Comparison of ENCODE assay signal across 15 cellular contexts in genomic region chr4:105896984-105897760, GRCh38. TPM values are rescaled to one million over a fixed set of nuclear protein-coding genes. Genes with fewer than 3 reads are reported as not detected.
A peak's percentile ranks its signal among the peaks of the same experiment; 100 is the strongest.
DNase-seq lines count a peak whose midpoint lies in the region; ATAC-seq, FAIRE-seq and TF ChIP-seq lines count a peak whose summit lies in the region.
"Had no signal": no experiment of that assay in that cellular context is flagged by ENCODE, and none has a peak within 500 bp of the region (broad histone marks: within the 10 kb centered on the region; RNA-seq: fewer than 3 reads in every experiment).

No MANE protein-coding gene starts in this region.

- no peaks in the 10 kb centered on the region for H4K20me1 ChIP-seq in MM.1S (ENCODE audit: insufficient read depth, low read length)
- no peaks in the 10 kb centered on the region for H4K20me1 ChIP-seq in endothelial cell of umbilical vein (replicated peaks; ENCODE audit: control insufficient read depth, extremely low read depth, insufficient read depth, low read length)

- peak; percentile 57 for FAIRE-seq in GM12892 (lab: Jason Lieb, UNC)
- FAIRE-seq in endothelial cell of umbilical vein (lab: Jason Lieb, UNC): peak; percentile 12

- DNase-seq in GM12892 (ENCODE audit: insufficient read length) (no peak), MM.1S (peak; percentile 72), endothelial cell of umbilical vein (ENCODE audit: low read depth, low spot score) (no peak), progenitor cell of endocrine pancreas (ENCODE audit: low spot score, unreplicated experiment) (no peak), DMS79 (lab: John Stamatoyannopoulos, UW) (no peak), heart right ventricle (no peak)
- DNase-seq in activated T-cell treated with anti-CD3 and anti-CD28 coated beads, Interleukin-2, amount 50 U/mL, for 48 hours: no peak
- no peak for DNase-seq in stimulated activated CD4-positive, alpha-beta T cell treated with anti-CD3 and anti-CD28 coated beads, Interleukin-2, amount 100 ng/mL, for 24 hours
- DNase-seq: activated B cell treated with CpG ODN at 0.5 μM for 24 hours; C1 segment of cervical spinal cord; GF-D8; NCI-H524 treated with DMSO at 0.1 percent for 48 hours; stimulated activated naive CD4-positive, alpha-beta T cell had no signal

- H3K9me1 ChIP-seq in endothelial cell of umbilical vein (replicated peaks; ENCODE audit: control insufficient read depth, extremely low read depth, insufficient read depth, low read length): no peaks in the 10 kb centered on the region

- H3K9me3 ChIP-seq in MM.1S (replicated peaks; ENCODE audit: insufficient read depth, low read length) (no peaks in the 10 kb centered on the region), endothelial cell of umbilical vein (replicated peaks; ENCODE audit: control insufficient read depth, insufficient read depth, low read length) (no peaks in the 10 kb centered on the region), heart right ventricle (no peaks in the 10 kb centered on the region)

- peak overlapping the region; percentile 82 for H3K4me3 ChIP-seq in MM.1S (ENCODE audit: low read length)
- H3K4me3 ChIP-seq in endothelial cell of umbilical vein (replicated peaks in 1 of 3; ENCODE audit: insufficient read depth in 1 of 3, low read depth in 1 of 3, low read length in 3 of 3): no peak overlapping the region
- peak overlapping the region in 2 of 10 donors; percentile 58 to 60 for H3K4me3 ChIP-seq in heart right ventricle

- H3K9me3 Mint-ChIP-seq in progenitor cell of endocrine pancreas (ENCODE audit: low read depth): no peaks in the 10 kb centered on the region
- H3K9me3 Mint-ChIP-seq: activated B cell treated with CpG ODN at 0.5 μM for 24 hours had no signal

- H3K36me3 ChIP-seq in MM.1S (replicated peaks; ENCODE audit: insufficient read depth, low read length) (no peaks in the 10 kb centered on the region), endothelial cell of umbilical vein (ENCODE audit: control insufficient read depth in 2 of 2, extremely low read depth in 1 of 2, insufficient read depth in 2 of 2, low read length in 2 of 2) (no peaks in the 10 kb centered on the region), heart right ventricle (no peaks in the 10 kb centered on the region)

- no peaks in the 10 kb centered on the region for H3K36me3 Mint-ChIP-seq in progenitor cell of endocrine pancreas (ENCODE audit: insufficient read depth)

- H3K27ac Mint-ChIP-seq in progenitor cell of endocrine pancreas: no peak overlapping the region
- H3K27ac Mint-ChIP-seq: activated B cell treated with CpG ODN at 0.5 μM for 24 hours had no signal

- H3K27ac ChIP-seq in MM.1S (ENCODE audit: low read length) (peak overlapping the region; percentile 65; the same call in 1 of the 2 replicates), endothelial cell of umbilical vein (ENCODE audit: insufficient read depth, low read depth, low read length) (no peak overlapping the region), heart right ventricle (no peak overlapping the region)
- H3K27ac ChIP-seq: parathyroid adenoma had no signal

- POLR2A ChIA-PET in endothelial cell of umbilical vein (lab: Charles Lee): no interaction called here

- dilution Hi-C loops in endothelial cell of umbilical vein (cut with MboI; ENCODE audit: extremely low pct_ligation_motif_present, low sequenced_read_pairs): no loop called here

- BruUV-seq in endothelial cell of umbilical vein (replicated peaks; lab: Mats Ljungman, UMichigan): no TSS peak

- TF ChIP-seq POLR2A in GM12892 (IDR thresholded peaks at IDR 0.05; ENCODE audit: low read depth, low read length) (no peak), endothelial cell of umbilical vein (IDR thresholded peaks at IDR 0.05; ENCODE audit: low read depth, low read length) (no peak)

- peak overlapping the region; percentile 77; the same call in 1 of the 2 replicates for H3K9ac ChIP-seq in MM.1S (ENCODE audit: low read length)
- no peak overlapping the region for H3K9ac ChIP-seq in endothelial cell of umbilical vein (replicated peaks; ENCODE audit: extremely low read depth, insufficient read depth, low read length)
- H3K9ac ChIP-seq: parathyroid adenoma had no signal

- H3K4me2 ChIP-seq in MM.1S (ENCODE audit: low read depth, low read length) (peak overlapping the region; percentile 78), endothelial cell of umbilical vein (ENCODE audit: insufficient read depth, low read length) (no peak overlapping the region)

- H3F3A ChIP-seq in MM.1S (ENCODE audit: insufficient read depth, low read length): peaks cover 17% of the 10 kb centered on the region

- TF ChIP-seq CTCF in MM.1S (IDR thresholded peaks at IDR 0.05; ENCODE audit: low read length): peak; percentile 5; the same call in 1 of the 2 replicates
- TF ChIP-seq CTCF in endothelial cell of umbilical vein (IDR thresholded peaks at IDR 0.05; ENCODE audit: extremely low read depth in 1 of 2, insufficient read depth in 1 of 2, low read depth in 1 of 2, low read length in 2 of 2): no peak
- TF ChIP-seq CTCF in progenitor cell of endocrine pancreas (IDR thresholded peaks at IDR 0.05; ENCODE audit: unreplicated experiment): no peak
- no peak for TF ChIP-seq CTCF in heart right ventricle (IDR thresholded peaks at IDR 0.05)

- H3K27me3 Mint-ChIP-seq in progenitor cell of endocrine pancreas: peaks cover 66% of the 10 kb centered on the region

- H2AFZ ChIP-seq in MM.1S (ENCODE audit: low read length) (peak overlapping the region; percentile 92), endothelial cell of umbilical vein (ENCODE audit: low read depth, low read length) (no peak overlapping the region)

- H3K79me2 ChIP-seq in MM.1S (ENCODE audit: low read length): peaks cover 34% of the 10 kb centered on the region
- no peaks in the 10 kb centered on the region for H3K79me2 ChIP-seq in endothelial cell of umbilical vein (ENCODE audit: control insufficient read depth, insufficient read depth, low read length)
- H3K79me2 ChIP-seq: parathyroid adenoma had no signal

- H3K4me3 Mint-ChIP-seq in progenitor cell of endocrine pancreas (ENCODE audit: low read depth): peak overlapping the region; percentile 78

- H3K4me1 Mint-ChIP-seq in progenitor cell of endocrine pancreas (ENCODE audit: low read depth): peaks cover 26% of the 10 kb centered on the region

- 35% methylated on average over 3 of the region's 3 CpGs for WGBS in heart right ventricle, 2 donors

- CTCF ChIA-PET in endothelial cell of umbilical vein (lab: Charles Lee): interaction anchor here (2.3 kb wide), 1 partner anchor 9 kb away, joined by 6 read pairs; no protein-coding TSS in a partner anchor

- ATAC-seq in heart right ventricle: no peak

- intact Hi-C loops in endothelial cell of umbilical vein (cut with micrococcal nuclease) (no loop called here), heart right ventricle (cut with DNase I) (no loop called here)

- H3K27me3 ChIP-seq in MM.1S (replicated peaks; ENCODE audit: insufficient read depth, low read length) (no peaks in the 10 kb centered on the region), endothelial cell of umbilical vein (ENCODE audit: control insufficient read depth in 2 of 2, insufficient read depth in 2 of 2, low read length in 2 of 2) (peaks cover 56 to 92% of the 10 kb centered on the region in 2 experiments), heart right ventricle (peaks cover 0 to 78% (median 24%) of the 10 kb centered on the region in 7 donors)

- H3K4me1 ChIP-seq in MM.1S (ENCODE audit: low read length) (peaks cover 19% of the 10 kb centered on the region), endothelial cell of umbilical vein (ENCODE audit: control insufficient read depth, extremely low read depth, insufficient read depth, low read length) (peaks cover 8% of the 10 kb centered on the region), heart right ventricle (peaks cover 0 to 21% (median 8%) of the 10 kb centered on the region in 9 donors)
- H3K4me1 ChIP-seq: parathyroid adenoma had no signal

- H3K9me2 ChIP-seq in MM.1S (replicated peaks; ENCODE audit: insufficient read depth, low read length): no peaks in the 10 kb centered on the region

TF ChIP-seq in endothelial cell of umbilical vein, 7 proteins besides CTCF, POLR2A, EP300 and RAD21:
- TF ChIP-seq GATA2 (IDR thresholded peaks at IDR 0.05; ENCODE audit: insufficient read depth, insufficient read length, low read depth, low read length): no peak
- TF ChIP-seq FOS (IDR thresholded peaks at IDR 0.05; ENCODE audit: borderline replicate concordance, insufficient read depth, low read length): no peak
- TF ChIP-seq JUN (IDR thresholded peaks at IDR 0.05; ENCODE audit: borderline replicate concordance, insufficient read depth, insufficient read length, low read depth): no peak
- no peak for TF ChIP-seq EZH2 (IDR thresholded peaks at IDR 0.05; ENCODE audit: borderline replicate concordance, low read depth, low read length, severe bottlenecking)
- TF ChIP-seq POLR2AphosphoS5 (IDR thresholded peaks at IDR 0.05; ENCODE audit: insufficient read depth, low read depth, low read length): no peak
- TF ChIP-seq MAX (IDR thresholded peaks at IDR 0.05; ENCODE audit: insufficient read depth, insufficient read length): no peak
- TF ChIP-seq MYC (IDR thresholded peaks at IDR 0.05; ENCODE audit: low read depth, low read length): no peak

RNA-seq across cellular contexts. Expression of gene NPNT, which starts 1.9 kb away (rescaled TPM):
- 15.9 TPM for polyA plus RNA-seq in GM12892 (2012; ENCODE audit: missing spikeins)
- total RNA-seq in endothelial cell of umbilical vein (not detected in 2 replicates), progenitor cell of endocrine pancreas (6.5 and 7.6 TPM in 2 replicates), heart right ventricle (10 to 100 TPM in 1 of 10 donors, 1 to 10 TPM in 9; 1.7 to 10.0 (median 3.8) TPM)
- polyA plus RNA-seq in endothelial cell of umbilical vein (not detected in 2 replicates), heart right ventricle (10 to 100 TPM in 1 of 2 donors, 1 to 10 TPM in 1; 5.9 to 32.6 TPM)
- not detected in 2 replicates for polyA plus RNA-seq in endothelial cell of umbilical vein (2011; cell fraction: cytosol; rRNA removed)
- 0.11 TPM in 1 of 2 replicates, not detected in the other for polyA plus RNA-seq in endothelial cell of umbilical vein (2011; cell fraction: nucleus; rRNA removed)
- not detected in 2 replicates for polyA plus RNA-seq in endothelial cell of umbilical vein (2012)
- not detected in 2 replicates for polyA minus RNA-seq in endothelial cell of umbilical vein
- polyA minus RNA-seq in endothelial cell of umbilical vein (2011; cell fraction: cytosol; rRNA and poly(A)+ RNA removed): not detected
- not detected in 2 replicates for polyA minus RNA-seq in endothelial cell of umbilical vein (2011; cell fraction: nucleus; rRNA and poly(A)+ RNA removed)
- total RNA-seq: activated B cell treated with CpG ODN at 0.5 μM for 24 hours, SK-MEL-5 had no signal
